Comparison of ENCODE assay signal across 10 cellular contexts in the genomic region with DNA sequence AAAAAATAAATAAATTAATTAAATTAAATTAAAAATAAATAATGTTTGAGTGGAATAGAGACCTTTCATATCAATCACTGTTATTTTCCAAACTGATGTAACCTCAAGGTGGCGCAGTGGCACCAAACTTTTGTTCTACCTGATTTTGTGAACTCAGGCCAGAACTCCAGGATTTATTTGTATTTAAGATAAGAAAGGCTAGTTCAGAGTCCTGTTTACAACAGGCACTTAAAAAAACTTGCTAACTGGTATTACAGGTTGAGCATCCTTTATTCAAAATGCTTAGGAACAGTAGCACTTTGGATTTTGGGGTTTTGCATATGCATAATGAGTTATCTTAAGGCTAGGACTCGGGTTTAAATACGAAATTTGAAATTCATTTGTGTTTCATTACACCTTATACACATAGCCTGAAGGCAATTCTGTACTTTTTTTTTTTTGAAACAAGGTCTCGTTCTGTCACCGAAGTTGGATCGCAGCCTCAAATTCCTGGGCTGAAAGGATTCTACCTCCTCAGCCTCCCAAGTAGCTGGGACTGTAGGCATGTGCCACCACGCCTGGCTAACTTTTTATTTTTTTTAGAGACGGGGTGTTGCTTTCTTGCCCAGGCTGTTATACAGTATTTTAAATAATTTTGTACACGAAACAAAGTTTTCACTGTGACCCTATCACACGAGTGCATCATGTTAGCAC. TPM values are rescaled to one million over a fixed set of nuclear protein-coding genes. Genes with fewer than 3 reads are reported as not detected.
DNase-seq lines count a peak whose midpoint lies in the region; ATAC-seq and TF ChIP-seq lines count a peak whose summit lies in the region.
"Had no signal": no experiment of that assay in that cellular context is flagged by ENCODE, and none has a peak within 500 bp of the region (broad histone marks: within the 10 kb centered on the region; RNA-seq: fewer than 3 reads in every experiment).

No MANE protein-coding gene starts in this region.

- in situ Hi-C loops in mammary epithelial cell (cut with MboI; ENCODE audit: low sequenced_read_pairs in 2 of 2): no loop called here

- dilution Hi-C loops in mammary epithelial cell (cut with HindIII; ENCODE audit: low sequenced_read_pairs): no loop called here

- H3K27me3 ChIP-seq in Karpas-422 (ENCODE audit: low read length): no peaks in the 10 kb centered on the region
- H3K27me3 ChIP-seq in mammary epithelial cell (ENCODE audit: insufficient read depth, low read length): no peaks in the 10 kb centered on the region

- H3K4me3 ChIP-seq in Karpas-422 (ENCODE audit: low read length) (no peak overlapping the region), mammary epithelial cell (replicated peaks in 1 of 3; ENCODE audit: insufficient read depth in 1 of 3, low read depth in 2 of 3, low read length in 3 of 3) (no peak overlapping the region), mucosa of descending colon (no peak overlapping the region)

- H3K4me3 Mint-ChIP-seq in activated T-helper 1 cell treated with anti-CD3 and anti-CD28 coated beads, Interleukin-12 subunit alpha, Interleukin-12 subunit beta, Interleukin-2, Interleukin-4 antibody, amounts not matched to agents 30 ng/mL and 10 ng/mL and 1 ng/mL, durations not matched to agents 14 hours and 24 hours and 36 hours: no peak overlapping the region

- H3K9me2 ChIP-seq in Karpas-422 (replicated peaks; ENCODE audit: insufficient read depth, low read length): no peaks in the 10 kb centered on the region

- H3K27ac ChIP-seq in Karpas-422 (ENCODE audit: low read length): no peak overlapping the region
- H3K27ac ChIP-seq in mammary epithelial cell (ENCODE audit: insufficient read depth, low read depth, low read length): no peak overlapping the region
- H3K27ac ChIP-seq: HL-60 had no signal

- BruUV-seq in mammary epithelial cell (replicated peaks; lab: Mats Ljungman, UMichigan): no TSS peak

- 26% methylated on average over 10 of the region's 10 CpGs for WGBS in mammary epithelial cell (ENCODE audit: low coverage, missing lambda C conversion rate)

- H3K9me3 ChIP-seq in Karpas-422 (ENCODE audit: low read length) (no peaks in the 10 kb centered on the region), mammary epithelial cell (replicated peaks; ENCODE audit: insufficient read depth, low read length) (no peaks in the 10 kb centered on the region), mucosa of descending colon (no peaks in the 10 kb centered on the region)

- no peaks in the 10 kb centered on the region for H3K9me3 Mint-ChIP-seq in activated T-helper 1 cell treated with anti-CD3 and anti-CD28 coated beads, Interleukin-12 subunit alpha, Interleukin-12 subunit beta, Interleukin-2, Interleukin-4 antibody, amounts not matched to agents 30 ng/mL and 10 ng/mL and 1 ng/mL, durations not matched to agents 14 hours and 24 hours and 36 hours

- peaks cover 94% of the 10 kb centered on the region for H3K79me2 ChIP-seq in Karpas-422 (ENCODE audit: low read length)
- peaks cover 88% of the 10 kb centered on the region for H3K79me2 ChIP-seq in mammary epithelial cell (ENCODE audit: insufficient read depth, low read length)

- H3K27me3 Mint-ChIP-seq in activated T-helper 1 cell treated with anti-CD3 and anti-CD28 coated beads, Interleukin-12 subunit alpha, Interleukin-12 subunit beta, Interleukin-2, Interleukin-4 antibody, amounts not matched to agents 30 ng/mL and 10 ng/mL and 1 ng/mL, durations not matched to agents 14 hours and 24 hours and 36 hours (ENCODE audit: insufficient read depth): no peaks in the 10 kb centered on the region

- H2AFZ ChIP-seq in Karpas-422 (ENCODE audit: low read length) (no peak overlapping the region), mammary epithelial cell (ENCODE audit: low read depth, low read length) (no peak overlapping the region)

- no peak overlapping the region for H3K4me2 ChIP-seq in Karpas-422 (ENCODE audit: low read depth, low read length, poor library complexity, severe bottlenecking)
- H3K4me2 ChIP-seq in mammary epithelial cell (ENCODE audit: insufficient read depth, low read depth, low read length): no peak overlapping the region

- H3K4me1 ChIP-seq in Karpas-422 (ENCODE audit: low read length): no peaks in the 10 kb centered on the region
- peaks cover 7% of the 10 kb centered on the region for H3K4me1 ChIP-seq in mammary epithelial cell (ENCODE audit: insufficient read depth, low read length)
- peaks cover 36% of the 10 kb centered on the region for H3K4me1 ChIP-seq in mucosa of descending colon (ENCODE audit: low read depth)

- peak; percentile 82 for ATAC-seq in mucosa of descending colon

- peaks cover 10% of the 10 kb centered on the region for H3K36me3 Mint-ChIP-seq in activated T-helper 1 cell treated with anti-CD3 and anti-CD28 coated beads, Interleukin-12 subunit alpha, Interleukin-12 subunit beta, Interleukin-2, Interleukin-4 antibody, amounts not matched to agents 30 ng/mL and 10 ng/mL and 1 ng/mL, durations not matched to agents 14 hours and 24 hours and 36 hours (ENCODE audit: low read depth)

- intact Hi-C loops in mammary epithelial cell (cut with micrococcal nuclease) (no loop called here), mucosa of descending colon (cut with DNase I, micrococcal nuclease) (no loop called here)
- intact Hi-C loops in activated T-helper 1 cell treated with anti-CD3 and anti-CD28 coated beads, Interleukin-12 subunit alpha, Interleukin-12 subunit beta, Interleukin-2, Interleukin-4 antibody, amounts not matched to agents 30 ng/mL and 10 ng/mL and 1 ng/mL, durations not matched to agents 14 hours and 24 hours and 36 hours (cut with micrococcal nuclease): no loop called here

- DNase-seq in DMS 273 (lab: John Stamatoyannopoulos, UW; ENCODE audit: unreplicated experiment) (peak; percentile 29), DMS 273 treated with DMSO at 0.1 percent for 48 hours (lab: John Stamatoyannopoulos, UW) (no peak), Karpas-422 (peak; percentile 79), mammary epithelial cell (peak; percentile 24), mucosa of descending colon (peak in 1 of 3 donors; percentile 87), MV-4-11 (lab: John Stamatoyannopoulos, UW) (no peak), SW480 (ENCODE audit: low spot score) (no peak)
- DNase-seq in activated T-helper 1 cell treated with anti-CD3 and anti-CD28 coated beads, Interleukin-12 subunit alpha, Interleukin-12 subunit beta, Interleukin-2, Interleukin-4 antibody, amounts not matched to agents 30 ng/mL and 10 ng/mL and 1 ng/mL, durations not matched to agents 14 hours and 24 hours and 36 hours (ENCODE audit: low spot score): no peak

- H3K27ac Mint-ChIP-seq in activated T-helper 1 cell treated with anti-CD3 and anti-CD28 coated beads, Interleukin-12 subunit alpha, Interleukin-12 subunit beta, Interleukin-2, Interleukin-4 antibody, amounts not matched to agents 30 ng/mL and 10 ng/mL and 1 ng/mL, durations not matched to agents 14 hours and 24 hours and 36 hours: no peak overlapping the region

- peaks cover 61% of the 10 kb centered on the region for H4K20me1 ChIP-seq in Karpas-422 (ENCODE audit: insufficient read depth, low read depth, low read length)
- no peaks in the 10 kb centered on the region for H4K20me1 ChIP-seq in mammary epithelial cell (ENCODE audit: insufficient read depth, low read length)

- peaks cover 16% of the 10 kb centered on the region for H3K4me1 Mint-ChIP-seq in activated T-helper 1 cell treated with anti-CD3 and anti-CD28 coated beads, Interleukin-12 subunit alpha, Interleukin-12 subunit beta, Interleukin-2, Interleukin-4 antibody, amounts not matched to agents 30 ng/mL and 10 ng/mL and 1 ng/mL, durations not matched to agents 14 hours and 24 hours and 36 hours (ENCODE audit: low read depth)

- CTCF ChIA-PET in mammary epithelial cell (lab: Charles Lee; ENCODE audit: low non-redundant PET): interaction anchor here (0.6 kb wide), 1 partner anchor 288 kb away, joined by 4 read pairs; no protein-coding TSS in a partner anchor

- H3K36me3 ChIP-seq in Karpas-422 (ENCODE audit: insufficient read depth, low read length) (peaks cover 34% of the 10 kb centered on the region; the same call in 1 of the 2 replicates), mammary epithelial cell (ENCODE audit: insufficient read depth, low read length) (peaks cover 5% of the 10 kb centered on the region), mucosa of descending colon (ENCODE audit: low read depth) (no peaks in the 10 kb centered on the region)

- peak; percentile 42 to 56 for TF ChIP-seq CTCF in mammary epithelial cell (conservative IDR thresholded peaks at IDR 0.05 in 1 of 2, IDR thresholded peaks at IDR 0.05 in 1 of 2; ENCODE audit: extremely low read depth in 1 of 2, insufficient read depth in 1 of 2, low read depth in 1 of 2, low read length in 2 of 2)
- no peak for TF ChIP-seq CTCF in mucosa of descending colon (IDR thresholded peaks at IDR 0.05)

- H3K9ac ChIP-seq in Karpas-422 (ENCODE audit: low read length): no peak overlapping the region
- H3K9ac ChIP-seq in mammary epithelial cell (ENCODE audit: insufficient read depth, low read length): no peak overlapping the region

RNA-seq across cellular contexts. Expression of a gene that starts 32.4 kb away (rescaled TPM):
- total RNA-seq in Karpas-422 (2014; rRNA removed; shearing (Covaris generic); ENCODE audit: low replicate concordance): 95.9 and 115 TPM in 2 replicates
- total RNA-seq in mammary epithelial cell (10 to 100 TPM; 42.3 to 67.0 TPM), mucosa of descending colon (10 to 100 TPM; 60.8 to 78.7 (median 72.9) TPM)
- 30.3 TPM for polyA plus RNA-seq in mammary epithelial cell
- polyA minus RNA-seq in mammary epithelial cell: 33.8 TPM
- 109 and 110 TPM in 2 replicates for total RNA-seq in activated T-helper 1 cell treated with anti-CD3 and anti-CD28 coated beads, Interleukin-12 subunit alpha, Interleukin-12 subunit beta, Interleukin-2, Interleukin-4 antibody, amounts not matched to agents 30 ng/mL and 10 ng/mL and 1 ng/mL, durations not matched to agents 14 hours and 24 hours and 36 hours

RNA-seq across cellular contexts. Expression of a gene that starts 34.9 kb away (rescaled TPM):
- 29.4 and 83.8 TPM in 2 replicates for total RNA-seq in Karpas-422 (2014; rRNA removed; shearing (Covaris generic); ENCODE audit: low replicate concordance)
- total RNA-seq in mammary epithelial cell: 10 to 100 TPM in 1 of 2 donors, 1 to 10 TPM in 1; 8.0 to 29.7 TPM
- 11.6 TPM for polyA plus RNA-seq in mammary epithelial cell
- 5.9 TPM for polyA minus RNA-seq in mammary epithelial cell
- total RNA-seq in mucosa of descending colon: 10 to 100 TPM; 19.6 to 28.2 (median 28.1) TPM
- 15.9 and 19.1 TPM in 2 replicates for total RNA-seq in activated T-helper 1 cell treated with anti-CD3 and anti-CD28 coated beads, Interleukin-12 subunit alpha, Interleukin-12 subunit beta, Interleukin-2, Interleukin-4 antibody, amounts not matched to agents 30 ng/mL and 10 ng/mL and 1 ng/mL, durations not matched to agents 14 hours and 24 hours and 36 hours

RNA-seq across cellular contexts. Expression of a gene that starts 51.7 kb away (rescaled TPM):
- not detected in 2 replicates for total RNA-seq in Karpas-422 (2014; rRNA removed; shearing (Covaris generic); ENCODE audit: low replicate concordance)
- not detected for total RNA-seq in mammary epithelial cell
- not detected for polyA plus RNA-seq in mammary epithelial cell
- polyA minus RNA-seq in mammary epithelial cell: not detected
- under 1 TPM in 1 of 3 donors, not detected in 2; 0.17 TPM for total RNA-seq in mucosa of descending colon
- total RNA-seq in activated T-helper 1 cell treated with anti-CD3 and anti-CD28 coated beads, Interleukin-12 subunit alpha, Interleukin-12 subunit beta, Interleukin-2, Interleukin-4 antibody, amounts not matched to agents 30 ng/mL and 10 ng/mL and 1 ng/mL, durations not matched to agents 14 hours and 24 hours and 36 hours: not detected in 2 replicates
- total RNA-seq: activated CD8-positive, alpha-beta memory T cell treated with anti-CD3 and anti-CD28 coated beads for 36 hours had no signal

Comparison
In these comparisons a context has a peak if more than half of its experiments do, and no peak if none do; other contexts are left out.
1. DNase-seq: peak in DMS 273 (single experiment), Karpas-422 (single experiment) and mammary epithelial cell (single experiment); none in DMS 273 treated with DMSO at 0.1 percent for 48 hours (single experiment), activated T-helper 1 cell treated with anti-CD3 and anti-CD28 coated beads, Interleukin-12 subunit alpha, Interleukin-12 subunit beta, Interleukin-2, Interleukin-4 antibody, amounts not matched to agents 30 ng/mL and 10 ng/mL and 1 ng/mL, durations not matched to agents 14 hours and 24 hours and 36 hours (single experiment), MV-4-11 (single experiment) and SW480 (single experiment).